29 cellular contexts compared by ENCODE assay signal in the genomic region with DNA sequence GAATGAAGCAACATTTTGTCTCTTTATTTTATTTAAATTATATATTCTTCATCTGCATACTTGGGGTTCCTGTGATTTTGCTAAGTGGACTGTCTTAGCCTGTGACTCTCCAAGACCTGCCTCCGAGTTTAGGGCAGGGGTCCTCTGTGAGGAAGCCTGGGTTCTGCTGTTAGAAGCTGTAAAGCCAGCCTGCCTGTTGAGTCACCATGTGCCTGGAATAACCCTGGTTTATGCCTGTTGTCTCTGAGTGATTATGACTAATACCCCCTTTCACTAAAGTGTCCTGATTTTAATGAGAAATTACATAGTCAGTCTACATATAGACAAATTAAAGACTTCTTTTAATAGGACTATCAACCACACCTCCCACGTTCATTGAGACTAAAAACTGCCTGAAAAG.
DNase-seq lines count a peak whose midpoint lies in the region; ATAC-seq, FAIRE-seq and TF ChIP-seq lines count a peak whose summit lies in the region.
"Had no signal": no experiment of that assay in that cellular context is flagged by ENCODE, and none has a peak within 500 bp of the region (broad histone marks: within the 10 kb centered on the region; RNA-seq: fewer than 3 reads in every experiment).

No MANE protein-coding gene starts in this region.

- TF ChIP-seq POLR2A in H1 (IDR thresholded peaks at IDR 0.05; ENCODE audit: control extremely low read depth in 1 of 2, low read depth in 2 of 2, low read length in 2 of 2) = no peak

- H3K9ac ChIP-seq in HUES48 (ENCODE audit: low read depth, low read length) (no peak overlapping the region), H1 (replicated peaks in 1 of 4; ENCODE audit: extremely low read depth in 1 of 4, low read depth in 3 of 4, low read length in 3 of 4) (no peak overlapping the region), mesendoderm (ENCODE audit: low read length) (no peak overlapping the region)

- no peak overlapping the region for H3K56ac ChIP-seq in H1 (replicated peaks; ENCODE audit: insufficient read length, low read depth, low read length)
- no peak overlapping the region for H3K56ac ChIP-seq in mesendoderm (ENCODE audit: low read length)

- no peak for TF ChIP-seq RAD21 in H1 (IDR thresholded peaks at IDR 0.05 in 1 of 2, conservative IDR thresholded peaks at IDR 0.05 in 1 of 2; ENCODE audit: low read depth in 2 of 2, low read length in 2 of 2)

- peaks cover 55% of the 10 kb centered on the region for H3K4me1 ChIP-seq in HUES48 (ENCODE audit: control insufficient read depth, insufficient read depth, low read length)
- peaks cover 6 to 32% (median 19%) of the 10 kb centered on the region in 4 experiments; a peak in 6 of 7 replicates for H3K4me1 ChIP-seq in H1 (replicated peaks in 1 of 4; ENCODE audit: control insufficient read depth in 3 of 4, insufficient read depth in 4 of 4, low read length in 3 of 4)
- H3K4me1 ChIP-seq in mesendoderm (ENCODE audit: control insufficient read depth, low read depth, low read length) = peaks cover 7% of the 10 kb centered on the region
- H3K4me1 ChIP-seq in psoas muscle = peaks cover 32% of the 10 kb centered on the region
- H3K4me1 ChIP-seq: A549 had no signal

- H3K14ac ChIP-seq in H1 (ENCODE audit: insufficient read length) = no peak overlapping the region

- no peak for FAIRE-seq in H1 (lab: Jason Lieb, UNC)
- FAIRE-seq: A549, colon, HTR-8/SVneo, small intestine had no signal

- CTCF ChIA-PET in H1 (lab: Charles Lee; ENCODE audit: partially characterized antibody) = interaction anchor here (0.8 to 1.1 kb wide), 2 partner anchors 43 to 144 kb away, joined by 3 read pairs; no protein-coding TSS in a partner anchor

- H2BK120ac ChIP-seq in H1 (replicated peaks; ENCODE audit: low read depth, low read length) = no peak overlapping the region
- H2BK120ac ChIP-seq in mesendoderm (ENCODE audit: low read depth, low read length) = no peak overlapping the region

- intact Hi-C loops in psoas muscle (cut with DNase I) = loop anchor here (5.0 to 10.0 kb wide), 5 partner anchors 152 to 849 kb away; no protein-coding TSS in a partner anchor

- no peak overlapping the region for H3K4me3 ChIP-seq in HUES48 (ENCODE audit: low read depth, low read length)
- H3K4me3 ChIP-seq in H1 (ENCODE audit: extremely low read depth in 1 of 4, insufficient read depth in 2 of 4, low read depth in 3 of 4, low read length in 4 of 4) = peak overlapping the region in 1 of 4 experiments; percentile 3; a peak in 1 of 8 replicates
- H3K4me3 ChIP-seq in mesendoderm (ENCODE audit: low read length) = no peak overlapping the region
- no peak overlapping the region for H3K4me3 ChIP-seq in psoas muscle
- H3K4me3 ChIP-seq: A549, heart left ventricle, mucosa of descending colon had no signal

- no peaks in the 10 kb centered on the region for H3K36me3 ChIP-seq in HUES48 (ENCODE audit: control insufficient read depth, insufficient read depth, low read length)
- no peaks in the 10 kb centered on the region for H3K36me3 ChIP-seq in H1 (ENCODE audit: control insufficient read depth in 2 of 4, insufficient read depth in 4 of 4, low read length in 3 of 4)
- H3K36me3 ChIP-seq in mesendoderm (ENCODE audit: control insufficient read depth, insufficient read depth, low read length) = no peaks in the 10 kb centered on the region
- H3K36me3 ChIP-seq in psoas muscle (ENCODE audit: insufficient read depth in 1 of 2, low read depth in 1 of 2) = no peaks in the 10 kb centered on the region
- H3K36me3 ChIP-seq: brain microvascular endothelial cell, heart left ventricle, neutrophil had no signal

- H2BK12ac ChIP-seq in H1 (ENCODE audit: low read depth, low read length) = no peak overlapping the region; the same call in 1 of the 2 replicates

- H3K4me2 ChIP-seq in H1 (ENCODE audit: insufficient read depth in 1 of 2, low read depth in 2 of 2, low read length in 2 of 2) (peak overlapping the region in 1 of 2 experiments; percentile 10; a peak in 1 of 4 replicates), mesendoderm (ENCODE audit: low read length) (no peak overlapping the region)
- H3K4me2 ChIP-seq: A549 had no signal

- no peaks in the 10 kb centered on the region for H3K23me2 ChIP-seq in H1 (ENCODE audit: low read depth, low read length)

- no peak for TF ChIP-seq EP300 in H1 (IDR thresholded peaks at IDR 0.05; ENCODE audit: borderline replicate concordance in 1 of 2, low read depth in 2 of 2, low read length in 2 of 2)

- POLR2A ChIA-PET in H1 (lab: Charles Lee; ENCODE audit: partially characterized antibody) = no interaction called here

- H2BK5ac ChIP-seq in H1 (ENCODE audit: low read depth, low read length) (peak overlapping the region; percentile 54; the same call in 1 of the 2 replicates), mesendoderm (ENCODE audit: low read length) (no peak overlapping the region)

- H3K27ac ChIP-seq in HUES48 (ENCODE audit: low read depth, low read length) = peak overlapping the region; percentile 77
- H3K27ac ChIP-seq in H1 (ENCODE audit: low read depth, low read length) = no peak overlapping the region
- H3K27ac ChIP-seq in mesendoderm (ENCODE audit: low read depth, low read length) = no peak overlapping the region
- H3K27ac ChIP-seq in psoas muscle = no peak overlapping the region
- H3K27ac ChIP-seq: A549, brain microvascular endothelial cell, heart left ventricle, neutrophil had no signal

- H2BK15ac ChIP-seq in H1 (ENCODE audit: low read length) (no peak overlapping the region), mesendoderm (replicated peaks; ENCODE audit: low read depth) (peak overlapping the region; percentile 80)

- H2AK5ac ChIP-seq in H1 (ENCODE audit: low read depth, low read length) (no peak overlapping the region), mesendoderm (ENCODE audit: low read length) (no peak overlapping the region)

- no peak overlapping the region for H3K23ac ChIP-seq in H1 (ENCODE audit: insufficient read length)
- H3K23ac ChIP-seq in mesendoderm (ENCODE audit: low read length) = no peak overlapping the region

- H2AFZ ChIP-seq in H1 (ENCODE audit: low read length) = no peak overlapping the region

- H3K79me1 ChIP-seq in H1 (ENCODE audit: low read depth, low read length) = no peaks in the 10 kb centered on the region; the same call in 1 of the 2 replicates
- H3K79me1 ChIP-seq in mesendoderm (ENCODE audit: low read length) = no peaks in the 10 kb centered on the region

- H3K18ac ChIP-seq in H1 (ENCODE audit: extremely low read depth, low read length) (peak overlapping the region; percentile 71; the same call in 1 of the 2 replicates), mesendoderm (ENCODE audit: low read length) (peak overlapping the region; percentile 88)

- H3K79me2 ChIP-seq in H1 (ENCODE audit: control insufficient read depth in 1 of 2, insufficient read depth in 2 of 2, low read length in 2 of 2) (no peaks in the 10 kb centered on the region), mesendoderm (ENCODE audit: control insufficient read depth, insufficient read depth, low read length) (no peaks in the 10 kb centered on the region)

- H4K5ac ChIP-seq in H1 (ENCODE audit: insufficient read length, low read depth, low read length) = peak overlapping the region; percentile 0
- no peak overlapping the region for H4K5ac ChIP-seq in mesendoderm (ENCODE audit: low read length)

- H3K9me3 ChIP-seq in HUES48 (ENCODE audit: control insufficient read depth, insufficient read depth, low read length) = no peaks in the 10 kb centered on the region
- no peaks in the 10 kb centered on the region for H3K9me3 ChIP-seq in H1 (ENCODE audit: insufficient read depth in 2 of 2, low read depth in 1 of 2, low read length in 1 of 2)
- H3K9me3 ChIP-seq in psoas muscle = no peaks in the 10 kb centered on the region
- H3K9me3 ChIP-seq: A549, heart left ventricle, mucosa of descending colon, neutrophil had no signal

- H4K8ac ChIP-seq in H1 (ENCODE audit: extremely low read depth, insufficient read depth, low read length) (no peak overlapping the region), mesendoderm (ENCODE audit: low read depth, low read length) (no peak overlapping the region)

- H3K4ac ChIP-seq in H1 (replicated peaks; ENCODE audit: insufficient read length, low read depth, low read length) (no peak overlapping the region), mesendoderm (ENCODE audit: low read depth, low read length) (peak overlapping the region; percentile 31)

- DNase-seq in AG08396 (ENCODE audit: low spot score) = peak; percentile 16
- DNase-seq in H1 (ENCODE audit: low read depth in 1 of 2, low spot score in 2 of 2) = no peak
- DNase-seq in mesendoderm = no peak
- DNase-seq in psoas muscle = no peak
- no peak for DNase-seq in cortex of kidney (lab: John Stamatoyannopoulos, UW)
- DNase-seq in NCI-H2107 (lab: John Stamatoyannopoulos, UW) = no peak
- DNase-seq: activated CD4-positive, alpha-beta T cell treated with anti-CD3 and anti-CD28 coated beads for 1 hour; activated CD8-positive, alpha-beta T cell treated with anti-CD3 and anti-CD28 coated beads, Interleukin-2, amount 10 ng/mL, durations not matched to agents 7 days and 5 days; activated gamma-delta T cell; brain microvascular endothelial cell; C1 segment of cervical spinal cord; heart left ventricle; Kasumi-1; left ventricle myocardium superior; mucosa of descending colon; NCI-H1092 treated with DMSO at 0.1 percent for 48 hours; NCI-H2029; NCI-H226; NCI-H774; Right ventricle myocardium superior; small intestine; SW 1271 had no signal

- no peak for TF ChIP-seq CTCF in H1 (IDR thresholded peaks at IDR 0.05; ENCODE audit: control extremely low read depth in 1 of 3, insufficient read depth in 1 of 3, low read depth in 1 of 3, low read length in 3 of 3)
- no peak for TF ChIP-seq CTCF in psoas muscle (IDR thresholded peaks at IDR 0.05)

- ATAC-seq in psoas muscle (no peak), GM19452 (IDR thresholded peaks at IDR 0.05; ENCODE audit: unreplicated experiment) (no peak)
- ATAC-seq: A549; activated CD8-positive, alpha-beta T cell treated with anti-CD3 and anti-CD28 coated beads, Interleukin-2, amount 10 ng/mL, durations not matched to agents 7 days and 5 days; heart left ventricle; left ventricle myocardium superior; mucosa of descending colon; stimulated activated memory B cell treated with anti-CD40 and anti-IgM and Interleukin-4, amounts not matched to agents 10 μg/mL and 1 μg/mL and 100 μg/mL, for 72 hours had no signal

- H4K91ac ChIP-seq in H1 (replicated peaks; ENCODE audit: insufficient read length, low read length) = peak overlapping the region; percentile 3

- H2BK20ac ChIP-seq in H1 (ENCODE audit: low read length) = peak overlapping the region; percentile 54

- 69% methylated on average over 2 of the region's 2 CpGs; no CpG with 5 or more reads in 1 of the 2 experiments for WGBS in H1 (ENCODE audit: extremely low coverage in 1 of 2, insufficient coverage in 1 of 2, insufficient read length in 1 of 2, insufficient replicate concordance in 2 of 2, low coverage in 1 of 2, low lambda C conversion rate in 2 of 2, missing lambda C conversion rate in 1 of 2), 2 experiments
- no CpG with 5 or more reads among the region's 2 CpGs for WGBS in mesendoderm (ENCODE audit: extremely low coverage, insufficient coverage, low lambda C conversion rate)
- 85 to 90% (median 86%) methylated on average over 2 of the region's 2 CpGs for WGBS in psoas muscle, 3 donors

- H3K27me3 ChIP-seq in HUES48 (ENCODE audit: control insufficient read depth, insufficient read depth, low read length) (peaks cover 30% of the 10 kb centered on the region; the same call in 1 of the 2 replicates), H1 (replicated peaks in 1 of 4; ENCODE audit: control insufficient read depth in 3 of 4, extremely low read depth in 1 of 4, insufficient read depth in 3 of 4, low read length in 3 of 4) (peaks cover 0 to 2% (median 0%) of the 10 kb centered on the region in 4 experiments; a peak in 2 of 7 replicates), mesendoderm (ENCODE audit: insufficient read depth, low read length, poor library complexity) (no peaks in the 10 kb centered on the region), psoas muscle (ENCODE audit: insufficient read depth in 3 of 3, low read length in 2 of 3) (no peaks in the 10 kb centered on the region)
- H3K27me3 ChIP-seq: brain microvascular endothelial cell, heart left ventricle, neutrophil had no signal

- no peaks in the 10 kb centered on the region for H4K20me1 ChIP-seq in H1 (replicated peaks in 1 of 2; ENCODE audit: control insufficient read depth in 1 of 2, insufficient read depth in 2 of 2, low read length in 2 of 2)
